20 cellular contexts compared by ENCODE assay signal in the genomic region with DNA sequence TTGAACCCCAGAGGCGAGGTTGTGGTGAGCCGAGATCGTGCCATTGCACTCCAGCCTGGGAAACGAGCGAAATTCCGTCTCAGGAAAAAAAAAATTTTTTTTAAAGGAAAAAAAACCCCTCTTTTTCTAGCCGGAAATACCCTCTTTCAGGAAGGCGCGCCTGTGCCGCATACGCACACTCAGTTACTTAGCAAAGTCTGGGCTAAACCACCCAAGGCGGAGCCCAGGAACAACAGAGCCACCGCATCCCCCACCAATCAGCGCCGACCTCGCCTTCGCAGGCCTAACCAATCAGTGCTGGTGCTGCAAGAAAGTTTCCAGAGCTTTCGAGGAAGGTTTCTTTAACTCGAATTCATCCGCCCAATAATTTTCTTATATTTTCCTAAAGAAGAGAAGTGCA.
"Had no signal": no experiment of that assay in that cellular context is flagged by ENCODE, and none has a peak within 500 bp of the region (broad histone marks: within the 10 kb centered on the region; RNA-seq: fewer than 3 reads in every experiment).

No MANE protein-coding gene starts in this region.

- H3K4me3 Mint-ChIP-seq: activated naive CD8-positive, alpha-beta T cell treated with anti-CD3 and anti-CD28 coated beads, Interleukin-2, amount 10 ng/mL, durations not matched to agents 7 days and 5 days; activated T-helper 17 cell treated with anti-CD3 and anti-CD28 coated beads, Interleukin-2, amount 50 U/mL, for 72 hours; endodermal cell had no signal

- H3K9me3 ChIP-seq: right lobe of liver, SK-N-SH, thyroid gland had no signal

- H3K27me3 ChIP-seq: right lobe of liver, thyroid gland had no signal

- H3K27ac Mint-ChIP-seq: activated naive CD8-positive, alpha-beta T cell treated with anti-CD3 and anti-CD28 coated beads, Interleukin-2, amount 10 ng/mL, durations not matched to agents 7 days and 5 days; activated T-helper 17 cell treated with anti-CD3 and anti-CD28 coated beads, Interleukin-2, amount 50 U/mL, for 72 hours; endodermal cell had no signal

- ATAC-seq: activated T-helper 17 cell treated with anti-CD3 and anti-CD28 coated beads, Interleukin-2, amount 50 U/mL, for 72 hours; left colon; right lobe of liver had no signal

- H3K4me1 Mint-ChIP-seq: activated naive CD8-positive, alpha-beta T cell treated with anti-CD3 and anti-CD28 coated beads, Interleukin-2, amount 10 ng/mL, durations not matched to agents 7 days and 5 days; activated T-helper 17 cell treated with anti-CD3 and anti-CD28 coated beads, Interleukin-2, amount 50 U/mL, for 72 hours; endodermal cell had no signal

- DNase-seq: activated CD4-positive, alpha-beta T cell treated with anti-CD3 and anti-CD28 coated beads, Interleukin-2, amount 50 U/mL, for 4 hours; activated naive CD4-positive, alpha-beta T cell; activated naive CD8-positive, alpha-beta T cell treated with anti-CD3 and anti-CD28 coated beads, Interleukin-2, amount 10 ng/mL, durations not matched to agents 7 days and 5 days; activated T-cell treated with anti-CD3 and anti-CD28 coated beads, Interleukin-2, amount 50 U/mL, for 1 hour; amygdala; endodermal cell; foreskin melanocyte; glutamatergic neuron; hypothalamus; islet precursor cell; left colon; SK-N-SH; stimulated activated naive CD4-positive, alpha-beta T cell; T-helper 1 cell; thyroid gland had no signal

- H3K36me3 Mint-ChIP-seq: activated naive CD8-positive, alpha-beta T cell treated with anti-CD3 and anti-CD28 coated beads, Interleukin-2, amount 10 ng/mL, durations not matched to agents 7 days and 5 days had no signal

- H3K4me1 ChIP-seq: parathyroid adenoma, right lobe of liver, thyroid gland had no signal

- FAIRE-seq: urothelium cell line had no signal

- H3K36me3 ChIP-seq: right lobe of liver, thyroid gland had no signal

- H3K27ac ChIP-seq: parathyroid adenoma, right lobe of liver, thyroid gland had no signal

- H3K4me3 ChIP-seq: right lobe of liver, smooth muscle cell, thyroid gland had no signal

- H3K27me3 Mint-ChIP-seq: activated naive CD8-positive, alpha-beta T cell treated with anti-CD3 and anti-CD28 coated beads, Interleukin-2, amount 10 ng/mL, durations not matched to agents 7 days and 5 days; activated T-helper 17 cell treated with anti-CD3 and anti-CD28 coated beads, Interleukin-2, amount 50 U/mL, for 72 hours had no signal
